1 cellular context compared by ENCODE assay signal in the genomic region with DNA sequence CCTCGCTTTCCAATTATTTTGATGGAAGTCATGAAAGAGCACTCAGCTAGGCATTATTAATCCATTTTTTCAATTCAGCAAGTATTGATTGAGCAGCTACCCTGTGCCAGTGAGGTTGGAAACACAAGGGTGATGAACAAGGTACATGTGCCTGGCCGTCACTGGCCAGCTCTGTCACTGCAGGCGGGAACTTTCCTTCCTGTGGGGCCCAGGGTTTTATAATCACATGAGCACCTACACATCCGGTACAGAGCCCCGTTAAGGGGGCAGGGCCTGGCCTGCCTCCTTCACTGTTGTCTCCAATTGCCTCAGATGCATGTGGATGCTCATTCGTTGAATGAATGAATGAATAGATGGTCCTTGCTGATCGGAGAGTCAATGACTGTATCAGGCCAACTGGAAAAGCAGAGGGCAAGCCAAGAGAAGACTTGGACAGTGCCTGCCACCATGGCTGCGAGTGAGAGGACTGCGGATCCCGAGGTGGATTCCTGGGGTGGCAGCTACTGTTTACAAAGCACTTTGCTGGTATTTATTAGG.
TF ChIP-seq lines count a peak whose summit lies in the region.

No MANE protein-coding gene starts in this region.

TF ChIP-seq in GM12878, 131 proteins besides CTCF, POLR2A, EP300 and RAD21:
- TF ChIP-seq RAD51 (IDR thresholded peaks at IDR 0.05) (no peak), RUNX3 (IDR thresholded peaks at IDR 0.05; ENCODE audit: low read length) (no peak), HDAC2 (IDR thresholded peaks at IDR 0.05) (no peak), ELK1 (IDR thresholded peaks at IDR 0.05; ENCODE audit: low read depth, low read length) (no peak), CREM (IDR thresholded peaks at IDR 0.05; ENCODE audit: low read depth) (no peak), SIN3A (IDR thresholded peaks at IDR 0.05; ENCODE audit: low read depth, low read length) (no peak), ZNF217 (IDR thresholded peaks at IDR 0.05) (no peak), SUPT20H (IDR thresholded peaks at IDR 0.05; ENCODE audit: borderline replicate concordance, control insufficient read depth, low read depth, low read length) (no peak), CBX5 (IDR thresholded peaks at IDR 0.05; ENCODE audit: low read depth) (no peak), RCOR1 (conservative IDR thresholded peaks at IDR 0.05; ENCODE audit: low read depth, low read length) (no peak), MEF2A (IDR thresholded peaks at IDR 0.05; ENCODE audit: insufficient read depth, low read depth, low read length) (no peak), ASH2L (IDR thresholded peaks at IDR 0.05; ENCODE audit: borderline replicate concordance, low read depth) (no peak)
- TF ChIP-seq, protein P1, sequence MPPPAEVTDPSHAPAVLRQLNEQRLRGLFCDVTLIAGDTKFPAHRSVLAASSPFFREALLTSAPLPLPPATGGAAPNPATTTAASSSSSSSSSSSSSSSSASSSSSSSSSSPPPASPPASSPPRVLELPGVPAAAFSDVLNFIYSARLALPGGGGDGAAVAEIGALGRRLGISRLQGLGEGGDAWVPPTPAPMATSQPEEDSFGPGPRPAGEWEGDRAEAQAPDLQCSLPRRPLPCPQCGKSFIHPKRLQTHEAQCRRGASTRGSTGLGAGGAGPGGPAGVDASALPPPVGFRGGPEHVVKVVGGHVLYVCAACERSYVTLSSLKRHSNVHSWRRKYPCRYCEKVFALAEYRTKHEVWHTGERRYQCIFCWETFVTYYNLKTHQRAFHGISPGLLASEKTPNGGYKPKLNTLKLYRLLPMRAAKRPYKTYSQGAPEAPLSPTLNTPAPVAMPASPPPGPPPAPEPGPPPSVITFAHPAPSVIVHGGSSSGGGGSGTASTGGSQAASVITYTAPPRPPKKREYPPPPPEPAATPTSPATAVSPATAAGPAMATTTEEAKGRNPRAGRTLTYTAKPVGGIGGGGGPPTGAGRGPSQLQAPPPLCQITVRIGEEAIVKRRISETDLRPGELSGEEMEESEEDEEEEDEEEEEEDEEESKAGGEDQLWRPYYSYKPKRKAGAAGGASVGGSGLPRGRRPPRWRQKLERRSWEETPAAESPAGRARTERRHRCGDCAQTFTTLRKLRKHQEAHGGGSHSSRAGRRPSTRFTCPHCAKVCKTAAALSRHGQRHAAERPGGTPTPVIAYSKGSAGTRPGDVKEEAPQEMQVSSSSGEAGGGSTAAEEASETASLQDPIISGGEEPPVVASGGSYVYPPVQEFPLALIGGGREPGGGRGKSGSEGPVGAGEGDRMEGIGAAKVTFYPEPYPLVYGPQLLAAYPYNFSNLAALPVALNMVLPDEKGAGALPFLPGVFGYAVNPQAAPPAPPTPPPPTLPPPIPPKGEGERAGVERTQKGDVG (CRISPR knock-in tag; IDR thresholded peaks at IDR 0.05) = no peak
